7 cellular contexts compared by ENCODE assay signal in the genomic region with DNA sequence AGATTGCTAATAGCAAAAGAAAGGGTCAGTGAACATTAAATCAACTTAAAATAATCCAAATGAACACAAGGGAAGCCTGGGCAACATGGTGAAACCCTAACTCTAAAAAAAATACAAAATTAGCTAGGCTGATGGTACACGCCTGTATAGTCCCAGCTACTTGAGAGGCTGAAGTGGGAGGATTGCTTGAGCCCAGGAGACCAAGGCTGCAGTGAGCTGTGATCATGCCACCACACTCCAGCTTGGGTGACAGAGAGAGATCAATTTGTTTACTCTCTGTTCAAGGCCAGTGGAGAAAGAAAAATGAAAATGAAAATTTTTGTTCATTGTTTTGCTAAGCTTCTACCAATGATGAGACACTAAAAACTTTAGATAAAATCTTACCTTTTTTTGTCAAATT.
"Had no signal": no experiment of that assay in that cellular context is flagged by ENCODE, and none has a peak within 500 bp of the region (broad histone marks: within the 10 kb centered on the region; RNA-seq: fewer than 3 reads in every experiment).

No MANE protein-coding gene starts in this region.

- ATAC-seq: GM12878 had no signal

- DNase-seq: GDM1, GF-D8 had no signal

- H3K4me3 ChIP-seq: GM12878 had no signal

- FAIRE-seq: GM12878, GM12891, GM12892, GM18507, GM19239 had no signal
